ENCODE assay signal across 8 cellular contexts in genomic region chr1:85577421-85578320, GRCh38. TPM values are rescaled to one million over a fixed set of nuclear protein-coding genes. Genes with fewer than 3 reads are reported as not detected.
DNase-seq lines count a peak whose midpoint lies in the region; ATAC-seq and TF ChIP-seq lines count a peak whose summit lies in the region.

No MANE protein-coding gene starts in this region.

- intact Hi-C loops in naive thymus-derived CD4-positive, alpha-beta T cell (cut with micrococcal nuclease): loop anchor here in 1 of 2 donors (5.0 kb wide), 1 partner anchor 130 kb away; the partner anchor contains the start of gene ZNHIT6
- intact Hi-C loops in OCI-LY7 (cut with micrococcal nuclease; ENCODE audit: unreplicated experiment): no loop called here

- H2AFZ ChIP-seq in OCI-LY7 (ENCODE audit: low read length): no peak overlapping the region

- BruUV-seq in OCI-LY7 (replicated peaks; lab: Mats Ljungman, UMichigan): no TSS peak

- no peak for TF ChIP-seq CTCF in epithelial cell of proximal tubule (conservative IDR thresholded peaks at IDR 0.05; ENCODE audit: low read depth, low read length)
- no peak for TF ChIP-seq CTCF in OCI-LY7 (conservative IDR thresholded peaks at IDR 0.05; ENCODE audit: low read length)

- H3K27ac Mint-ChIP-seq in activated CD4-positive, alpha-beta T cell treated with anti-CD3 and anti-CD28 coated beads, Interleukin-2, amount 10 ng/mL, durations not matched to agents 7 days and 5 days: no peak overlapping the region
- peak overlapping the region in 2 of 9 donors; percentile 10 to 23 for H3K27ac Mint-ChIP-seq in naive thymus-derived CD4-positive, alpha-beta T cell

- no peaks in the 10 kb centered on the region for H3K79me2 ChIP-seq in OCI-LY7 (ENCODE audit: insufficient read depth, low read depth, low read length)

- no peaks in the 10 kb centered on the region for H4K20me1 ChIP-seq in OCI-LY7 (ENCODE audit: insufficient read depth, low read length)

- ATAC-seq in HG02870 (IDR thresholded peaks at IDR 0.05; ENCODE audit: unreplicated experiment): peak; percentile 17
- peak; percentile 15 for ATAC-seq in SK-N-SH treated with all-trans-retinoic acid at 6 μM for 48 hours
- ATAC-seq in naive thymus-derived CD4-positive, alpha-beta T cell: no peak

- POLR2A ChIA-PET in activated CD4-positive, alpha-beta T cell treated with anti-CD3 and anti-CD28 coated beads, Interleukin-2, amount 10 ng/mL, durations not matched to agents 7 days and 5 days (lab: Charles Lee): no interaction called here
- POLR2A ChIA-PET in naive thymus-derived CD4-positive, alpha-beta T cell (lab: Charles Lee): no interaction called here
- POLR2A ChIA-PET in OCI-LY7 (lab: Charles Lee): no interaction called here

- H3K27me3 ChIP-seq in naive thymus-derived CD4-positive, alpha-beta T cell (ENCODE audit: control insufficient read depth in 2 of 2, insufficient read depth in 2 of 2, low read length in 2 of 2): peaks cover 0 to 16% of the 10 kb centered on the region in 2 donors

- peak overlapping the region; percentile 51 for H3K4me3 Mint-ChIP-seq in activated CD4-positive, alpha-beta T cell treated with anti-CD3 and anti-CD28 coated beads, Interleukin-2, amount 10 ng/mL, durations not matched to agents 7 days and 5 days
- peak overlapping the region; percentile 44 to 79 (median 65) for H3K4me3 Mint-ChIP-seq in naive thymus-derived CD4-positive, alpha-beta T cell

- no peaks in the 10 kb centered on the region for H3K4me1 ChIP-seq in naive thymus-derived CD4-positive, alpha-beta T cell (ENCODE audit: control insufficient read depth in 2 of 2, insufficient read depth in 2 of 2, low read length in 2 of 2)
- no peaks in the 10 kb centered on the region for H3K4me1 ChIP-seq in OCI-LY7 (ENCODE audit: insufficient read depth, low read length, poor library complexity, severe bottlenecking)

- no peak overlapping the region for H3K4me2 ChIP-seq in OCI-LY7 (ENCODE audit: low read length)

- CTCF ChIA-PET in activated CD4-positive, alpha-beta T cell treated with anti-CD3 and anti-CD28 coated beads, Interleukin-2, amount 10 ng/mL, durations not matched to agents 7 days and 5 days (lab: Charles Lee): no interaction called here
- CTCF ChIA-PET in naive thymus-derived CD4-positive, alpha-beta T cell (lab: Charles Lee): no interaction called here
- CTCF ChIA-PET in OCI-LY7 (lab: Charles Lee; ENCODE audit: unreplicated experiment): no interaction called here

- H3K4me3 ChIP-seq in epithelial cell of proximal tubule (ENCODE audit: low read depth, low read length) (peak overlapping the region; percentile 86), OCI-LY7 (ENCODE audit: low read depth, low read length, poor library complexity, severe bottlenecking) (no peak overlapping the region)
- H3K4me3 ChIP-seq in naive thymus-derived CD4-positive, alpha-beta T cell (ENCODE audit: low read length): no peak overlapping the region

- H3K9me2 ChIP-seq in OCI-LY7 (ENCODE audit: insufficient read depth, low read length): no peaks in the 10 kb centered on the region

- H3K36me3 Mint-ChIP-seq in activated CD4-positive, alpha-beta T cell treated with anti-CD3 and anti-CD28 coated beads, Interleukin-2, amount 10 ng/mL, durations not matched to agents 7 days and 5 days (ENCODE audit: low read depth): no peaks in the 10 kb centered on the region
- peaks cover 0 to 5% (median 3%) of the 10 kb centered on the region in 5 donors for H3K36me3 Mint-ChIP-seq in naive thymus-derived CD4-positive, alpha-beta T cell

- peaks cover 23% of the 10 kb centered on the region for H3K4me1 Mint-ChIP-seq in activated CD4-positive, alpha-beta T cell treated with anti-CD3 and anti-CD28 coated beads, Interleukin-2, amount 10 ng/mL, durations not matched to agents 7 days and 5 days
- H3K4me1 Mint-ChIP-seq in naive thymus-derived CD4-positive, alpha-beta T cell: peaks cover 5 to 35% (median 31%) of the 10 kb centered on the region in 7 donors

- H3K36me3 ChIP-seq in naive thymus-derived CD4-positive, alpha-beta T cell (ENCODE audit: control insufficient read depth in 2 of 3, insufficient read depth in 3 of 3, low read length in 3 of 3): no peaks in the 10 kb centered on the region
- H3K36me3 ChIP-seq in OCI-LY7 (ENCODE audit: insufficient read depth, low read length): no peaks in the 10 kb centered on the region

- peaks cover 80% of the 10 kb centered on the region for H3K27me3 Mint-ChIP-seq in activated CD4-positive, alpha-beta T cell treated with anti-CD3 and anti-CD28 coated beads, Interleukin-2, amount 10 ng/mL, durations not matched to agents 7 days and 5 days
- H3K27me3 Mint-ChIP-seq in naive thymus-derived CD4-positive, alpha-beta T cell: peaks cover 67 to 80% (median 78%) of the 10 kb centered on the region in 5 donors

- DNase-seq in activated CD4-positive, alpha-beta T cell treated with anti-CD3 and anti-CD28 coated beads, Interleukin-2, amount 10 ng/mL, durations not matched to agents 7 days and 5 days: no peak
- DNase-seq in activated CD4-positive, alpha-beta T cell treated with anti-CD3 and anti-CD28 coated beads, Interleukin-2, amount 50 U/mL, for 1 hour: no peak
- DNase-seq in epithelial cell of proximal tubule (ENCODE audit: low read depth) (no peak), GM19240 (ENCODE audit: insufficient read length, low spot score) (no peak), OCI-LY7 (ENCODE audit: low spot score) (no peak)
- no peak for DNase-seq in naive thymus-derived CD4-positive, alpha-beta T cell

- H3K9me3 Mint-ChIP-seq in activated CD4-positive, alpha-beta T cell treated with anti-CD3 and anti-CD28 coated beads, Interleukin-2, amount 10 ng/mL, durations not matched to agents 7 days and 5 days: no peaks in the 10 kb centered on the region
- H3K9me3 Mint-ChIP-seq in naive thymus-derived CD4-positive, alpha-beta T cell: peaks cover 0 to 5% (median 0%) of the 10 kb centered on the region in 11 donors

- H3K9me3 ChIP-seq in naive thymus-derived CD4-positive, alpha-beta T cell (ENCODE audit: control insufficient read depth in 2 of 3, low read length in 3 of 3): no peaks in the 10 kb centered on the region
- H3K9me3 ChIP-seq in OCI-LY7 (ENCODE audit: low read length): no peaks in the 10 kb centered on the region

- no peak overlapping the region for H3K27ac ChIP-seq in naive thymus-derived CD4-positive, alpha-beta T cell (ENCODE audit: low read depth, low read length)
- H3K27ac ChIP-seq in OCI-LY7 (ENCODE audit: low read depth, low read length, poor library complexity, severe bottlenecking): no peak overlapping the region

TF ChIP-seq in SK-N-SH treated with all-trans-retinoic acid at 6 μM for 48 hours, 23 proteins besides CTCF, POLR2A, EP300 and RAD21 (continues in another document):
- TF ChIP-seq OSR1 (CRISPR knock-in tag; IDR thresholded peaks at IDR 0.05) (no peak), CSRNP3 (CRISPR knock-in tag; IDR thresholded peaks at IDR 0.05) (no peak), ZNF8 (CRISPR knock-in tag; IDR thresholded peaks at IDR 0.05) (no peak), TOX (CRISPR knock-in tag; IDR thresholded peaks at IDR 0.05; ENCODE audit: borderline replicate concordance) (peak; percentile 51; the same call in 1 of the 2 replicates), BACH2 (CRISPR knock-in tag; IDR thresholded peaks at IDR 0.05; ENCODE audit: borderline replicate concordance) (no peak), SNAI2 (CRISPR knock-in tag; IDR thresholded peaks at IDR 0.05) (no peak), ARNTL (CRISPR knock-in tag; IDR thresholded peaks at IDR 0.05; ENCODE audit: borderline replicate concordance, low read depth) (no peak), GLIS3 (CRISPR knock-in tag; IDR thresholded peaks at IDR 0.05) (0 out of 2 replicates have a peak, but pooled peaks have one; percentile 64), ISL1 (CRISPR knock-in tag; IDR thresholded peaks at IDR 0.05) (no peak), RARB (CRISPR knock-in tag; IDR thresholded peaks at IDR 0.05) (0 out of 2 replicates have a peak, but pooled peaks have one; percentile 34), ZFP30 (CRISPR knock-in tag; IDR thresholded peaks at IDR 0.05) (no peak), ZNF70 (CRISPR knock-in tag; IDR thresholded peaks at IDR 0.05) (no peak), PATZ1 (CRISPR knock-in tag; IDR thresholded peaks at IDR 0.05; ENCODE audit: borderline replicate concordance) (peak; percentile 62; the same call in 1 of the 2 replicates), ZFP3 (CRISPR knock-in tag; IDR thresholded peaks at IDR 0.05) (no peak), CSDC2 (CRISPR knock-in tag; IDR thresholded peaks at IDR 0.05) (peak; percentile 31; the same call in 1 of the 2 replicates)

RNA-seq across cellular contexts. Expression of gene CCN1, which starts 2.9 kb away (rescaled TPM):
- not detected for total RNA-seq in activated CD4-positive, alpha-beta T cell treated with anti-CD3 and anti-CD28 coated beads, Interleukin-2, amount 10 ng/mL, durations not matched to agents 7 days and 5 days
- total RNA-seq in epithelial cell of proximal tubule (148 and 348 TPM in 2 replicates), OCI-LY7 (2022) (0.23 TPM in 1 of 2 replicates, not detected in the other)
- total RNA-seq in naive thymus-derived CD4-positive, alpha-beta T cell: not detected
- not detected for polyA plus RNA-seq in naive thymus-derived CD4-positive, alpha-beta T cell
- not detected in 2 replicates for total RNA-seq in OCI-LY7 (2014; rRNA removed; shearing (Covaris generic))

Comparison
In these comparisons a context has a peak if more than half of its experiments do, and no peak if none do; other contexts are left out.
1. RNA of gene CCN1, which starts 2.9 kb away (total RNA-seq): 148 to 348 TPM in epithelial cell of proximal tubule; 0.23 TPM in OCI-LY7, not detected in activated CD4-positive, alpha-beta T cell treated with anti-CD3 and anti-CD28 coated beads, Interleukin-2, amount 10 ng/mL, durations not matched to agents 7 days and 5 days and not detected in naive thymus-derived CD4-positive, alpha-beta T cell; every median in the first group is over 100 times any median in the second.